In genomic region chr12:107514887-107515445, GRCh38 we compare ENCODE assay signal across 13 cellular contexts.
DNase-seq lines count a peak whose midpoint lies in the region; ATAC-seq, FAIRE-seq and TF ChIP-seq lines count a peak whose summit lies in the region.
"Had no signal": no experiment of that assay in that cellular context is flagged by ENCODE, and none has a peak within 500 bp of the region (broad histone marks: within the 10 kb centered on the region; RNA-seq: fewer than 3 reads in every experiment).

No MANE protein-coding gene starts in this region.

- no peak for DNase-seq in CD4-positive, alpha-beta T cell
- DNase-seq in NCI-H226: peak; percentile 49
- DNase-seq in esophagus muscularis mucosa (ENCODE audit: extremely low spot score): no peak
- no peak for DNase-seq in pancreas
- no peak for DNase-seq in cerebellar nuclear complex (lab: John Stamatoyannopoulos, UW)
- no peak for DNase-seq in SHP77 treated with DMSO at 0.1 percent for 48 hours (lab: John Stamatoyannopoulos, UW)
- DNase-seq: activated naive CD8-positive, alpha-beta T cell treated with anti-CD3 and anti-CD28 coated beads, Interleukin-2, amount 10 ng/mL, durations not matched to agents 7 days and 5 days; naive B cell; NCI-H1092 had no signal

- H3K27ac ChIP-seq in CD4-positive, alpha-beta T cell (ENCODE audit: low read depth, low read length): no peak overlapping the region
- H3K27ac ChIP-seq in esophagus muscularis mucosa (replicated peaks in 1 of 4) (peak overlapping the region; percentile 22 to 57 (median 52)), pancreas (no peak overlapping the region)
- H3K27ac ChIP-seq: VCaP had no signal

- intact Hi-C loops in CD4-positive, alpha-beta T cell (cut with DNase I, micrococcal nuclease): no loop called here
- intact Hi-C loops in esophagus muscularis mucosa (cut with DNase I): no loop called here
- intact Hi-C loops in pancreas (cut with DNase I): no loop called here

- H3K4me1 Mint-ChIP-seq in CD4-positive, alpha-beta T cell (ENCODE audit: low read depth): peaks cover 21% of the 10 kb centered on the region

- no peak overlapping the region for H3K4me3 Mint-ChIP-seq in CD4-positive, alpha-beta T cell
- H3K4me3 Mint-ChIP-seq: GM23338 had no signal

- TF ChIP-seq CTCF in CD4-positive, alpha-beta T cell (IDR thresholded peaks at IDR 0.05): no peak
- TF ChIP-seq CTCF in esophagus muscularis mucosa (IDR thresholded peaks at IDR 0.05) (no peak), pancreas (IDR thresholded peaks at IDR 0.05) (no peak)

- no peak for TF ChIP-seq EP300 in esophagus muscularis mucosa (IDR thresholded peaks at IDR 0.05)

- CTCF ChIA-PET in CD4-positive, alpha-beta T cell (lab: Charles Lee): no interaction called here

- H3K36me3 ChIP-seq in esophagus muscularis mucosa: no peaks in the 10 kb centered on the region
- no peaks in the 10 kb centered on the region for H3K36me3 ChIP-seq in pancreas

- H3K4me3 ChIP-seq in esophagus muscularis mucosa (no peak overlapping the region), pancreas (no peak overlapping the region)
- H3K4me3 ChIP-seq: GM23338 had no signal

- H3K4me1 ChIP-seq in esophagus muscularis mucosa (peaks cover 0 to 5% (median 0%) of the 10 kb centered on the region in 4 donors), pancreas (no peaks in the 10 kb centered on the region)

- ATAC-seq in CD4-positive, alpha-beta T cell (ENCODE audit: poor library complexity): no peak
- ATAC-seq in pancreas (peak in 3 of 4 donors; percentile 36 to 61 (median 41)), HG03342 (IDR thresholded peaks at IDR 0.05; ENCODE audit: unreplicated experiment) (no peak), HG02970 (IDR thresholded peaks at IDR 0.05; ENCODE audit: low FRiP score, unreplicated experiment) (no peak)
- ATAC-seq: GM23338 had no signal

- 76% methylated on average over 7 of the region's 7 CpGs for WGBS in esophagus muscularis mucosa
- 64 to 73% methylated on average over 7 of the region's 7 CpGs for WGBS in pancreas, 2 donors

- H3K36me3 Mint-ChIP-seq in CD4-positive, alpha-beta T cell (ENCODE audit: low read depth): peaks cover 15% of the 10 kb centered on the region
- H3K36me3 Mint-ChIP-seq: naive B cell had no signal

- FAIRE-seq in pancreas (lab: Jason Lieb, UNC): no peak

- no peaks in the 10 kb centered on the region for H3K27me3 Mint-ChIP-seq in CD4-positive, alpha-beta T cell
- H3K27me3 Mint-ChIP-seq: activated naive CD8-positive, alpha-beta T cell treated with anti-CD3 and anti-CD28 coated beads, Interleukin-2, amount 10 ng/mL, durations not matched to agents 7 days and 5 days; naive B cell had no signal

- POLR2A ChIA-PET in CD4-positive, alpha-beta T cell (lab: Charles Lee): no interaction called here

- H3K9me3 ChIP-seq in CD4-positive, alpha-beta T cell (ENCODE audit: control insufficient read depth, low read length): no peaks in the 10 kb centered on the region
- no peaks in the 10 kb centered on the region for H3K9me3 ChIP-seq in esophagus muscularis mucosa
- no peaks in the 10 kb centered on the region for H3K9me3 ChIP-seq in pancreas

- no peaks in the 10 kb centered on the region for H3K9me3 Mint-ChIP-seq in CD4-positive, alpha-beta T cell
- H3K9me3 Mint-ChIP-seq: naive B cell had no signal

- TF ChIP-seq POLR2A in esophagus muscularis mucosa (IDR thresholded peaks at IDR 0.05; ENCODE audit: low read depth): no peak

- peak overlapping the region; percentile 4 for H3K27ac Mint-ChIP-seq in CD4-positive, alpha-beta T cell

- no peaks in the 10 kb centered on the region for H3K27me3 ChIP-seq in CD4-positive, alpha-beta T cell (ENCODE audit: control insufficient read depth, insufficient read depth, low read length)
- H3K27me3 ChIP-seq in esophagus muscularis mucosa (no peaks in the 10 kb centered on the region), pancreas (no peaks in the 10 kb centered on the region)

Comparison
In these comparisons a context has a peak if more than half of its experiments do, and no peak if none do; other contexts are left out.
1. ATAC-seq: peak in pancreas (3 of 4); none in CD4-positive, alpha-beta T cell (single experiment), HG03342 (single experiment) and HG02970 (single experiment).
2. H3K27ac ChIP-seq: peak in esophagus muscularis mucosa (4 of 4); none in CD4-positive, alpha-beta T cell (single experiment) and pancreas (0 of 4).